Comparison of ENCODE assay signal across 11 cellular contexts in the genomic region with DNA sequence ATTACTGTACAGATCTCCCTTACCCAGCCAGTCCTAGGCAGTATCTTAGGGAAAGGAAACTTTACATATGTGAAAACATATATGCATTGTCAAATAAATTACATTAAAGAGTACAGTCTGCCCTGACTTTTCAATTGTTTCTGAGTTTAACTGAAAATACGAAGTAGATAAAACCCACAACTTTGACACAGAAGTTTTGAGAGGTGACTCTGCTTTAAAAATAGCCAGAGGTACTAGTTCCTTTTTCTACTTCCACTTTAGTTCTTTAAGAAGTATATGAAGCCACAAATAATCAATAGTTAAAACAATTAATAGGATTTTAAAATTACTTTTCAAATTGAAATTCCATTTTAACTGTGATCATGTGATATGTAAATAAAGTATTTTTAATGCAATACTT.
"Had no signal": no experiment of that assay in that cellular context is flagged by ENCODE, and none has a peak within 500 bp of the region (broad histone marks: within the 10 kb centered on the region; RNA-seq: fewer than 3 reads in every experiment).

No MANE protein-coding gene starts in this region.

- H3K9me3 ChIP-seq: suprapubic skin, upper lobe of left lung had no signal

- H3K27ac ChIP-seq: suprapubic skin, upper lobe of left lung had no signal

- DNase-seq: activated CD4-positive, alpha-beta T cell treated with anti-CD3 and anti-CD28 coated beads for 48 hours; activated CD8-positive, alpha-beta memory T cell treated with anti-CD3 and anti-CD28 coated beads for 24 hours; activated naive CD4-positive, alpha-beta T cell treated with anti-CD3 and anti-CD28 coated beads for 36 hours; erythroblast; kidney glomerular epithelial cell; stimulated activated CD4-positive, alpha-beta T cell treated with anti-CD3 and anti-CD28 coated beads, Interleukin-12 subunit alpha, Interleukin-12 subunit beta, amount 100 ng/mL, for 4 hours; stimulated activated naive CD4-positive, alpha-beta T cell treated with Interleukin-2 at 50 U/mL for 16 hours; upper lobe of left lung had no signal

- H3K36me3 ChIP-seq: suprapubic skin, upper lobe of left lung had no signal

- H3K4me1 ChIP-seq: suprapubic skin, upper lobe of left lung had no signal

- H3K4me3 ChIP-seq: hepatocyte, suprapubic skin, upper lobe of left lung had no signal

- H3K27me3 ChIP-seq: hepatocyte, suprapubic skin, upper lobe of left lung had no signal

- ATAC-seq: WTC11 had no signal
